1 cellular context compared by ENCODE assay signal in the genomic region with DNA sequence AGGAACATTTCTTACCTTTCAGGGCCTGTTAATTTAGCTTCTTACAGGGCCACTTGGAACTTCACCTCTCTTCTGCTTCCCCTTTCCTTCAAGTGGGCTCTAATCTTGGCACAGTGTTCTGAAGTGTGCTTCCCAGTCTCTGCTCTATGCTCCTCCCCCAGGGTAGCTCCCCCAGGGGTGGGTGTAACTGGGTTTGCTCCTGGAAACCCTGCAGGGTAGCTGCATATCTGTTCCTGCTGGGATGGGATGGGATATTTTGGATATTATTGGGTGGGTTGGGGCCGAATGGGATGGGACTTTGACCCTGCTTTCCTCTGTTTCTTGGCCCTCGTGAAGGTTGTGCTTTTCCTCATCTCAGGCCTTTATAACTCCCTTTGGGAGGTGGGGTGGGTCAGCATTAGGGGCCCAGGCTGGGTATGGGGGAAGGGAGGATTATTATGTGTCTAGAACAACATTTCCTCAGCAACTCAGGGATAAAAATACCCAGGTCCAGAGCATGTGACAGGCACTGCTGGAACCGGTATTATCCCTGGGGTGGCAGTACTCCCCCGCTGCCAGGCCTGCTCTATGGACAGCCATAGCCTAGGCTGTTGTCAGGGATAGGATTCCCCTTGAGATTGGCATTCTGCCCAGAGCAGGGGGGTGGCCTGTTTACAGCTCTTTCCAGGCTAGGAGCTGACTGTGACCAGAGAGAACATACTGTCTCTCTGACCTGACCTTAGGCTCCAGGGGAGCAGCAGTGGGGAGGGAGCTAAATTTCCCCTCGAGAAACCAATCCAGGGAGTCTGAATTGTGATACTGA.
TF ChIP-seq lines count a peak whose summit lies in the region.

No MANE protein-coding gene starts in this region.

TF ChIP-seq in HepG2, 621 proteins besides CTCF, POLR2A, EP300 and RAD21 (continued from another document):
- TF ChIP-seq, protein P1, sequence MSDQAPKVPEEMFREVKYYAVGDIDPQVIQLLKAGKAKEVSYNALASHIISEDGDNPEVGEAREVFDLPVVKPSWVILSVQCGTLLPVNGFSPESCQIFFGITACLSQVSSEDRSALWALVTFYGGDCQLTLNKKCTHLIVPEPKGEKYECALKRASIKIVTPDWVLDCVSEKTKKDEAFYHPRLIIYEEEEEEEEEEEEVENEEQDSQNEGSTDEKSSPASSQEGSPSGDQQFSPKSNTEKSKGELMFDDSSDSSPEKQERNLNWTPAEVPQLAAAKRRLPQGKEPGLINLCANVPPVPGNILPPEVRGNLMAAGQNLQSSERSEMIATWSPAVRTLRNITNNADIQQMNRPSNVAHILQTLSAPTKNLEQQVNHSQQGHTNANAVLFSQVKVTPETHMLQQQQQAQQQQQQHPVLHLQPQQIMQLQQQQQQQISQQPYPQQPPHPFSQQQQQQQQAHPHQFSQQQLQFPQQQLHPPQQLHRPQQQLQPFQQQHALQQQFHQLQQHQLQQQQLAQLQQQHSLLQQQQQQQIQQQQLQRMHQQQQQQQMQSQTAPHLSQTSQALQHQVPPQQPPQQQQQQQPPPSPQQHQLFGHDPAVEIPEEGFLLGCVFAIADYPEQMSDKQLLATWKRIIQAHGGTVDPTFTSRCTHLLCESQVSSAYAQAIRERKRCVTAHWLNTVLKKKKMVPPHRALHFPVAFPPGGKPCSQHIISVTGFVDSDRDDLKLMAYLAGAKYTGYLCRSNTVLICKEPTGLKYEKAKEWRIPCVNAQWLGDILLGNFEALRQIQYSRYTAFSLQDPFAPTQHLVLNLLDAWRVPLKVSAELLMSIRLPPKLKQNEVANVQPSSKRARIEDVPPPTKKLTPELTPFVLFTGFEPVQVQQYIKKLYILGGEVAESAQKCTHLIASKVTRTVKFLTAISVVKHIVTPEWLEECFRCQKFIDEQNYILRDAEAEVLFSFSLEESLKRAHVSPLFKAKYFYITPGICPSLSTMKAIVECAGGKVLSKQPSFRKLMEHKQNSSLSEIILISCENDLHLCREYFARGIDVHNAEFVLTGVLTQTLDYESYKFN (CRISPR knock-in tag; conservative IDR thresholded peaks at IDR 0.05), result 0 out of 2 replicates have a peak, but pooled peaks have one; percentile 27
- TF ChIP-seq NR2F1 (CRISPR knock-in tag; IDR thresholded peaks at IDR 0.05) (peak in 1 of 2 experiments; percentile 23; a peak in 1 of 4 replicates), KMT2B (CRISPR knock-in tag; IDR thresholded peaks at IDR 0.05) (0 out of 2 replicates have a peak, but pooled peaks have one; percentile 1), ZNF354B (CRISPR knock-in tag; IDR thresholded peaks at IDR 0.05) (no peak), FOXK1 (CRISPR knock-in tag; IDR thresholded peaks at IDR 0.05; ENCODE audit: borderline replicate concordance, low read depth) (peak; percentile 60; the same call in 1 of the 2 replicates), MED1 (CRISPR knock-in tag; IDR thresholded peaks at IDR 0.05) (peak; percentile 43; the same call in 1 of the 2 replicates), THAP11 (CRISPR knock-in tag; IDR thresholded peaks at IDR 0.05) (peak; percentile 12; the same call in 1 of the 2 replicates), ZNF501 (CRISPR knock-in tag; IDR thresholded peaks at IDR 0.05) (peak; percentile 50; the same call in 1 of the 2 replicates), RFX5 (IDR thresholded peaks at IDR 0.05; ENCODE audit: low read depth, low read length) (0 out of 2 replicates have a peak, but pooled peaks have one; percentile 31), GATAD2A (CRISPR knock-in tag; IDR thresholded peaks at IDR 0.05) (peak; percentile 63), SRF (IDR thresholded peaks at IDR 0.05; ENCODE audit: low read depth, low read length) (no peak), ZNF207 (IDR thresholded peaks at IDR 0.05; ENCODE audit: borderline replicate concordance) (no peak), ZSCAN21 (CRISPR knock-in tag; IDR thresholded peaks at IDR 0.05; ENCODE audit: borderline replicate concordance) (no peak), ZNF331 (CRISPR knock-in tag; IDR thresholded peaks at IDR 0.05) (peak; percentile 25; the same call in 1 of the 2 replicates), TEAD3 (CRISPR knock-in tag; optimal IDR thresholded peaks at IDR 0.05; ENCODE audit: borderline replicate concordance) (peak; percentile 20), GABPA (IDR thresholded peaks at IDR 0.05; ENCODE audit: low read depth, low read length) (no peak), GABPA (CRISPR knock-in tag; IDR thresholded peaks at IDR 0.05; ENCODE audit: low read depth) (no peak), ZNF143 (CRISPR knock-in tag; IDR thresholded peaks at IDR 0.05) (no peak), BCL6 (CRISPR knock-in tag; IDR thresholded peaks at IDR 0.05) (0 out of 2 replicates have a peak, but pooled peaks have one; percentile 25)
- TF ChIP-seq, protein P2, sequence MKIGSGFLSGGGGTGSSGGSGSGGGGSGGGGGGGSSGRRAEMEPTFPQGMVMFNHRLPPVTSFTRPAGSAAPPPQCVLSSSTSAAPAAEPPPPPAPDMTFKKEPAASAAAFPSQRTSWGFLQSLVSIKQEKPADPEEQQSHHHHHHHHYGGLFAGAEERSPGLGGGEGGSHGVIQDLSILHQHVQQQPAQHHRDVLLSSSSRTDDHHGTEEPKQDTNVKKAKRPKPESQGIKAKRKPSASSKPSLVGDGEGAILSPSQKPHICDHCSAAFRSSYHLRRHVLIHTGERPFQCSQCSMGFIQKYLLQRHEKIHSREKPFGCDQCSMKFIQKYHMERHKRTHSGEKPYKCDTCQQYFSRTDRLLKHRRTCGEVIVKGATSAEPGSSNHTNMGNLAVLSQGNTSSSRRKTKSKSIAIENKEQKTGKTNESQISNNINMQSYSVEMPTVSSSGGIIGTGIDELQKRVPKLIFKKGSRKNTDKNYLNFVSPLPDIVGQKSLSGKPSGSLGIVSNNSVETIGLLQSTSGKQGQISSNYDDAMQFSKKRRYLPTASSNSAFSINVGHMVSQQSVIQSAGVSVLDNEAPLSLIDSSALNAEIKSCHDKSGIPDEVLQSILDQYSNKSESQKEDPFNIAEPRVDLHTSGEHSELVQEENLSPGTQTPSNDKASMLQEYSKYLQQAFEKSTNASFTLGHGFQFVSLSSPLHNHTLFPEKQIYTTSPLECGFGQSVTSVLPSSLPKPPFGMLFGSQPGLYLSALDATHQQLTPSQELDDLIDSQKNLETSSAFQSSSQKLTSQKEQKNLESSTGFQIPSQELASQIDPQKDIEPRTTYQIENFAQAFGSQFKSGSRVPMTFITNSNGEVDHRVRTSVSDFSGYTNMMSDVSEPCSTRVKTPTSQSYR (CRISPR knock-in tag; IDR thresholded peaks at IDR 0.05; ENCODE audit: borderline replicate concordance), result peak; percentile 56; the same call in 1 of the 2 replicates
- TF ChIP-seq, protein P3, sequence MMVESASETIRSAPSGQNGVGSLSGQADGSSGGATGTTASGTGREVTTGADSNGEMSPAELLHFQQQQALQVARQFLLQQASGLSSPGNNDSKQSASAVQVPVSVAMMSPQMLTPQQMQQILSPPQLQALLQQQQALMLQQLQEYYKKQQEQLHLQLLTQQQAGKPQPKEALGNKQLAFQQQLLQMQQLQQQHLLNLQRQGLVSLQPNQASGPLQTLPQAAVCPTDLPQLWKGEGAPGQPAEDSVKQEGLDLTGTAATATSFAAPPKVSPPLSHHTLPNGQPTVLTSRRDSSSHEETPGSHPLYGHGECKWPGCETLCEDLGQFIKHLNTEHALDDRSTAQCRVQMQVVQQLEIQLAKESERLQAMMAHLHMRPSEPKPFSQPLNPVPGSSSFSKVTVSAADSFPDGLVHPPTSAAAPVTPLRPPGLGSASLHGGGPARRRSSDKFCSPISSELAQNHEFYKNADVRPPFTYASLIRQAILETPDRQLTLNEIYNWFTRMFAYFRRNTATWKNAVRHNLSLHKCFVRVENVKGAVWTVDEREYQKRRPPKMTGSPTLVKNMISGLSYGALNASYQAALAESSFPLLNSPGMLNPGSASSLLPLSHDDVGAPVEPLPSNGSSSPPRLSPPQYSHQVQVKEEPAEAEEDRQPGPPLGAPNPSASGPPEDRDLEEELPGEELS (CRISPR knock-in tag; IDR thresholded peaks at IDR 0.05), result no peak
- TF ChIP-seq, protein P4, sequence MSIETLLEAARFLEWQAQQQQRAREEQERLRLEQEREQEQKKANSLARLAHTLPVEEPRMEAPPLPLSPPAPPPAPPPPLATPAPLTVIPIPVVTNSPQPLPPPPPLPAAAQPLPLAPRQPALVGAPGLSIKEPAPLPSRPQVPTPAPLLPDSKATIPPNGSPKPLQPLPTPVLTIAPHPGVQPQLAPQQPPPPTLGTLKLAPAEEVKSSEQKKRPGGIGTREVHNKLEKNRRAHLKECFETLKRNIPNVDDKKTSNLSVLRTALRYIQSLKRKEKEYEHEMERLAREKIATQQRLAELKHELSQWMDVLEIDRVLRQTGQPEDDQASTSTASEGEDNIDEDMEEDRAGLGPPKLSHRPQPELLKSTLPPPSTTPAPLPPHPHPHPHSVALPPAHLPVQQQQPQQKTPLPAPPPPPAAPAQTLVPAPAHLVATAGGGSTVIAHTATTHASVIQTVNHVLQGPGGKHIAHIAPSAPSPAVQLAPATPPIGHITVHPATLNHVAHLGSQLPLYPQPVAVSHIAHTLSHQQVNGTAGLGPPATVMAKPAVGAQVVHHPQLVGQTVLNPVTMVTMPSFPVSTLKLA (IDR thresholded peaks at IDR 0.05), result no peak
- TF ChIP-seq, protein P5, sequence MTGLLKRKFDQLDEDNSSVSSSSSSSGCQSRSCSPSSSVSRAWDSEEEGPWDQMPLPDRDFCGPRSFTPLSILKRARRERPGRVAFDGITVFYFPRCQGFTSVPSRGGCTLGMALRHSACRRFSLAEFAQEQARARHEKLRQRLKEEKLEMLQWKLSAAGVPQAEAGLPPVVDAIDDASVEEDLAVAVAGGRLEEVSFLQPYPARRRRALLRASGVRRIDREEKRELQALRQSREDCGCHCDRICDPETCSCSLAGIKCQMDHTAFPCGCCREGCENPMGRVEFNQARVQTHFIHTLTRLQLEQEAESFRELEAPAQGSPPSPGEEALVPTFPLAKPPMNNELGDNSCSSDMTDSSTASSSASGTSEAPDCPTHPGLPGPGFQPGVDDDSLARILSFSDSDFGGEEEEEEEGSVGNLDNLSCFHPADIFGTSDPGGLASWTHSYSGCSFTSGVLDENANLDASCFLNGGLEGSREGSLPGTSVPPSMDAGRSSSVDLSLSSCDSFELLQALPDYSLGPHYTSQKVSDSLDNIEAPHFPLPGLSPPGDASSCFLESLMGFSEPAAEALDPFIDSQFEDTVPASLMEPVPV (CRISPR knock-in tag; IDR thresholded peaks at IDR 0.05), result no peak
